ENCODE assay signal across 20 cellular contexts in genomic region chr4:174303687-174304086, GRCh38. TPM values are rescaled to one million over a fixed set of nuclear protein-coding genes. Genes with fewer than 3 reads are reported as not detected.
A peak's percentile ranks its signal among the peaks of the same experiment; 100 is the strongest.
DNase-seq lines count a peak whose midpoint lies in the region; ATAC-seq, FAIRE-seq and TF ChIP-seq lines count a peak whose summit lies in the region.
"Had no signal": no experiment of that assay in that cellular context is flagged by ENCODE, and none has a peak within 500 bp of the region (broad histone marks: within the 10 kb centered on the region; RNA-seq: fewer than 3 reads in every experiment).

No MANE protein-coding gene starts in this region.

- TF ChIP-seq CTCF in HepG2 (CRISPR knock-in tag; IDR thresholded peaks at IDR 0.05) (no peak), right lobe of liver (IDR thresholded peaks at IDR 0.05) (no peak), K562 (IDR thresholded peaks at IDR 0.05 in 2 of 3, conservative IDR thresholded peaks at IDR 0.05 in 1 of 3; ENCODE audit: insufficient read depth in 2 of 3, low read depth in 1 of 3, low read length in 3 of 3) (no peak)

- no peak for FAIRE-seq in HepG2 (lab: Jason Lieb, UNC)
- no peak for FAIRE-seq in K562 (lab: Jason Lieb, UNC)
- peak; percentile 68 for FAIRE-seq in small intestine (lab: Jason Lieb, UNC)
- FAIRE-seq: D721Med, GM12891, GM19239 had no signal

- in situ Hi-C loops in HepG2 (cut with HindIII; ENCODE audit: extremely low pct_ligation_motif_present, low pct_unique_long_range_greater_than_20kb): no loop called here
- in situ Hi-C loops in K562 (cut with MboI): no loop called here

- H3K4me2 ChIP-seq in HepG2 (ENCODE audit: low read depth, low read length): no peak overlapping the region
- H3K4me2 ChIP-seq in K562 (ENCODE audit: insufficient read depth, low read length): no peak overlapping the region
- H3K4me2 ChIP-seq: BLaER1 had no signal

- no peaks in the 10 kb centered on the region for H3K4me1 ChIP-seq in HepG2 (ENCODE audit: insufficient read depth, low read length)
- no peaks in the 10 kb centered on the region for H3K4me1 ChIP-seq in right lobe of liver
- no peaks in the 10 kb centered on the region for H3K4me1 ChIP-seq in K562 (replicated peaks in 1 of 2; ENCODE audit: control insufficient read depth in 2 of 2, insufficient read depth in 2 of 2, low read length in 2 of 2)
- no peaks in the 10 kb centered on the region for H3K4me1 ChIP-seq in small intestine (ENCODE audit: control insufficient read depth in 2 of 2, insufficient read depth in 1 of 2, low read depth in 1 of 2, low read length in 1 of 2)
- H3K4me1 ChIP-seq: BLaER1 had no signal

- BruUV-seq in HepG2 (replicated peaks; lab: Mats Ljungman, UMichigan): no TSS peak
- BruUV-seq in K562 (replicated peaks; lab: Mats Ljungman, UMichigan): no TSS peak

- POLR2A ChIA-PET in HepG2 (lab: Yijun Ruan, JAX): no interaction called here
- POLR2A ChIA-PET in K562 (lab: Yijun Ruan, JAX): no interaction called here

- intact Hi-C loops in HepG2 (cut with micrococcal nuclease; ENCODE audit: unreplicated experiment) (no loop called here), right lobe of liver (cut with DNase I) (no loop called here), K562 (cut with micrococcal nuclease) (no loop called here)

- TF ChIP-seq EP300 in HepG2 (IDR thresholded peaks at IDR 0.05; ENCODE audit: low read depth in 2 of 2, low read length in 2 of 2) (no peak), HepG2 (CRISPR knock-in tag; IDR thresholded peaks at IDR 0.05; ENCODE audit: borderline replicate concordance) (no peak), K562 (IDR thresholded peaks at IDR 0.05; ENCODE audit: low read length) (no peak)

- no peak for TF ChIP-seq POLR2A in HepG2 (IDR thresholded peaks at IDR 0.05; ENCODE audit: insufficient read depth in 1 of 2, low read depth in 2 of 2, low read length in 2 of 2)
- no peak for TF ChIP-seq POLR2A in right lobe of liver (IDR thresholded peaks at IDR 0.05)
- no peak for TF ChIP-seq POLR2A in K562 (conservative IDR thresholded peaks at IDR 0.05)

- TF ChIP-seq RAD21 in HepG2 (CRISPR knock-in tag; IDR thresholded peaks at IDR 0.05): no peak
- no peak for TF ChIP-seq RAD21 in K562 (CRISPR knock-in tag; conservative IDR thresholded peaks at IDR 0.05 in 1 of 2, IDR thresholded peaks at IDR 0.05 in 1 of 2)

- DNase-seq in HepG2 (ENCODE audit: low spot score) (no peak), right lobe of liver (no peak), K562 (ENCODE audit: extremely low read depth in 1 of 4, low spot score in 3 of 4) (no peak), small intestine (no peak), D341Med (ENCODE audit: low spot score) (no peak)
- DNase-seq: ACHN; BE2C; C1 segment of cervical spinal cord; CD4-positive, alpha-beta memory T cell; CD4-positive, CD25-positive, alpha-beta regulatory T cell; CD8-positive, alpha-beta memory T cell; COR-L47; DMS79 treated with DMSO at 0.1 percent for 48 hours; GF-D8 had no signal

- no peak overlapping the region for H2AFZ ChIP-seq in HepG2 (ENCODE audit: low read length)
- no peak overlapping the region for H2AFZ ChIP-seq in K562 (ENCODE audit: low read depth, low read length)

- H3K27ac ChIP-seq in HepG2 (ENCODE audit: extremely low read length, insufficient read depth, low read length): no peak overlapping the region
- no peak overlapping the region for H3K27ac ChIP-seq in right lobe of liver
- no peak overlapping the region for H3K27ac ChIP-seq in K562 (ENCODE audit: extremely low read depth, low read depth, low read length)
- H3K27ac ChIP-seq in small intestine (ENCODE audit: low read depth in 1 of 2, low read length in 1 of 2): no peak overlapping the region
- H3K27ac ChIP-seq: 22Rv1, BLaER1 had no signal

- H3K79me2 ChIP-seq in HepG2 (ENCODE audit: insufficient read depth, low read length) (no peaks in the 10 kb centered on the region), K562 (ENCODE audit: control insufficient read depth, insufficient read depth, low read length) (no peaks in the 10 kb centered on the region; the same call in 2 of the 3 replicates)

- H3K36me3 ChIP-seq in HepG2 (replicated peaks in 1 of 2; ENCODE audit: control insufficient read depth in 1 of 2, insufficient read depth in 2 of 2, low read length in 2 of 2): peaks cover 0 to 19% of the 10 kb centered on the region in 2 experiments; a peak in 2 of 5 replicates
- H3K36me3 ChIP-seq in right lobe of liver: peaks cover 0 to 6% (median under 1%) of the 10 kb centered on the region in 4 donors
- H3K36me3 ChIP-seq in K562 (ENCODE audit: control insufficient read depth, insufficient read depth, low read length): peaks cover 78% of the 10 kb centered on the region
- peaks cover 0 to 4% of the 10 kb centered on the region in 2 donors for H3K36me3 ChIP-seq in small intestine (ENCODE audit: control insufficient read depth in 2 of 2, insufficient read depth in 2 of 2, low read length in 2 of 2)

- H3K9me3 ChIP-seq in HepG2 (ENCODE audit: low read length) (no peaks in the 10 kb centered on the region), right lobe of liver (no peaks in the 10 kb centered on the region), K562 (replicated peaks; ENCODE audit: control insufficient read depth, insufficient read depth, low read depth, low read length) (no peaks in the 10 kb centered on the region), small intestine (ENCODE audit: control insufficient read depth, low read depth) (no peaks in the 10 kb centered on the region)
- H3K9me3 ChIP-seq: BE2C, BLaER1 had no signal

- WGBS in HepG2 (ENCODE audit: low lambda C conversion rate): 89% methylated on average over 1 of the region's 1 CpG
- WGBS in right lobe of liver (ENCODE audit: insufficient coverage, low coverage, low lambda C conversion rate, missing lambda C conversion rate): 75% methylated on average over 1 of the region's 1 CpG
- 94% methylated on average over 1 of the region's 1 CpG for WGBS in K562 (ENCODE audit: insufficient coverage, low coverage, missing lambda C conversion rate)
- 93 to 100% (median 100%) methylated on average over 1 of the region's 1 CpG for WGBS in small intestine, 3 donors

- H3K9ac ChIP-seq in HepG2 (ENCODE audit: insufficient read depth, low read depth, low read length) (no peak overlapping the region), K562 (ENCODE audit: insufficient read depth in 1 of 2, low read depth in 2 of 2, low read length in 2 of 2) (no peak overlapping the region)
- H3K9ac ChIP-seq: BLaER1 had no signal

- H3K27me3 ChIP-seq in HepG2 (ENCODE audit: control insufficient read depth in 1 of 2, insufficient read depth in 2 of 2, low read length in 2 of 2): no peaks in the 10 kb centered on the region
- H3K27me3 ChIP-seq in right lobe of liver: no peaks in the 10 kb centered on the region
- H3K27me3 ChIP-seq in K562 (ENCODE audit: control insufficient read depth in 2 of 2, insufficient read depth in 2 of 2, low read length in 2 of 2): no peaks in the 10 kb centered on the region
- no peaks in the 10 kb centered on the region for H3K27me3 ChIP-seq in small intestine (ENCODE audit: control insufficient read depth in 2 of 2, insufficient read depth in 2 of 2, low read length in 2 of 2)
- H3K27me3 ChIP-seq: BE2C, BLaER1 had no signal

- CTCF ChIA-PET in HepG2 (lab: Yijun Ruan, JAX; ENCODE audit: low intra/inter-chr PET ratio, low total read pairs): no interaction called here
- CTCF ChIA-PET in K562 (lab: Yijun Ruan, JAX; ENCODE audit: low intra/inter-chr PET ratio): no interaction called here

- H3K9me1 ChIP-seq in K562 (ENCODE audit: control insufficient read depth, insufficient read depth, low read length): no peaks in the 10 kb centered on the region

- H3K4me3 ChIP-seq in HepG2 (replicated peaks in 1 of 3; ENCODE audit: insufficient read depth in 1 of 3, low read depth in 2 of 3, low read length in 3 of 3) (no peak overlapping the region), right lobe of liver (no peak overlapping the region), K562 (no peak overlapping the region), small intestine (ENCODE audit: low read depth in 1 of 2, low read length in 2 of 2) (no peak overlapping the region)
- H3K4me3 ChIP-seq: BLaER1 had no signal

- ATAC-seq in HepG2: no peak
- no peak for ATAC-seq in right lobe of liver
- no peak for ATAC-seq in K562
- no peak for ATAC-seq in HG02885 (IDR thresholded peaks at IDR 0.05; ENCODE audit: poor library complexity, unreplicated experiment)

- H4K20me1 ChIP-seq in HepG2 (ENCODE audit: insufficient read depth, low read length) (no peaks in the 10 kb centered on the region), K562 (replicated peaks; ENCODE audit: control insufficient read depth, insufficient read depth, low read length) (no peaks in the 10 kb centered on the region)
- H4K20me1 ChIP-seq: BLaER1 had no signal

RNA-seq across cellular contexts. Expression of gene CEP44, which starts 20.0 kb away (rescaled TPM):
- total RNA-seq in HepG2 (2016; rRNA removed; fragmentation: Illumina TruSeq; extraction: Trizol) (11.9 and 13.3 TPM in 2 replicates), right lobe of liver (1 to 10 TPM; 3.8 to 9.9 (median 7.2) TPM), K562 (2014; rRNA removed) (20.4 and 24.4 TPM in 2 replicates), K562 (2014; rRNA removed; fragmentation: Illumina TruSeq; extraction: Trizol) (41.7 and 46.4 TPM in 2 replicates), K562 (2015; rRNA removed; fragmentation: Illumina TruSeq; extraction: Trizol) (24.8 and 28.2 TPM in 2 replicates), K562 (2021) (26.5 and 29.0 TPM in 2 replicates)
- total RNA-seq in HepG2 (2016; cell fraction: cytosol; rRNA removed; fragmentation: Illumina TruSeq; extraction: Trizol; ENCODE audit: low read depth): 1.4 and 2.3 TPM in 2 replicates
- 11.2 and 18.1 TPM in 2 replicates for total RNA-seq in HepG2 (2016; cell fraction: insoluble cytoplasmic fraction; rRNA removed; fragmentation: Illumina TruSeq; extraction: Trizol)
- total RNA-seq in HepG2 (2016; cell fraction: membrane; rRNA removed; fragmentation: Illumina TruSeq; extraction: Trizol): 3.9 and 5.3 TPM in 2 replicates
- 14.5 and 17.5 TPM in 2 replicates for total RNA-seq in HepG2 (2016; cell fraction: nucleus; rRNA removed; fragmentation: Illumina TruSeq; extraction: Trizol)
- polyA plus RNA-seq in HepG2 (2011; rRNA removed) (4.9 and 5.5 TPM in 2 replicates), K562 (2011; rRNA removed) (44.9 and 45.0 TPM in 2 replicates), K562 (2014; fragmentation: Illumina TruSeq; extraction: Trizol) (20.8 and 22.2 TPM in 2 replicates), K562 (2014; fragmentation: Nextera tagmentation; extraction: Ambion mirVana) (10 to 100 TPM; 19.6 to 23.3 TPM), K562 (2014; rRNA removed) (21.2 and 22.7 TPM in 2 replicates), small intestine (1 to 10 TPM; 4.1 to 6.0 (median 5.1) TPM)
- 1.9 and 3.0 TPM in 2 replicates for polyA plus RNA-seq in HepG2 (2011; cell fraction: cytosol; rRNA removed)
- 4.4 and 6.3 TPM in 2 replicates for polyA plus RNA-seq in HepG2 (2011; cell fraction: nucleus; rRNA removed)
- polyA plus RNA-seq in HepG2 (2012): 6.9 and 7.1 TPM in 2 replicates
- polyA plus RNA-seq in HepG2 (2016; cell fraction: cytosol; fragmentation: Illumina TruSeq; extraction: Trizol; ENCODE audit: low read depth): 0.22 and 0.40 TPM in 2 replicates
- polyA plus RNA-seq in HepG2 (2016; cell fraction: insoluble cytoplasmic fraction; fragmentation: Illumina TruSeq; extraction: Trizol; ENCODE audit: low read depth): 6.8 and 8.4 TPM in 2 replicates
- polyA plus RNA-seq in HepG2 (2016; cell fraction: membrane; fragmentation: Illumina TruSeq; extraction: Trizol; ENCODE audit: low read depth): 0.85 and 1.0 TPM in 2 replicates
- 12.3 and 12.9 TPM in 2 replicates for polyA plus RNA-seq in HepG2 (2016; cell fraction: nucleus; fragmentation: Illumina TruSeq; extraction: Trizol; ENCODE audit: insufficient read depth, low read depth)
- polyA minus RNA-seq in HepG2 (2011; rRNA and poly(A)+ RNA removed; ENCODE audit: low replicate concordance): 3.1 and 15.7 TPM in 2 replicates
- polyA minus RNA-seq in HepG2 (2011; cell fraction: cytosol; rRNA and poly(A)+ RNA removed): 5.1 and 5.7 TPM in 2 replicates
- 21.4 and 25.0 TPM in 2 replicates for polyA minus RNA-seq in HepG2 (2011; cell fraction: nucleus; rRNA and poly(A)+ RNA removed)
- 45.7 and 158 TPM in 2 replicates for total RNA-seq in K562 (2011; cell fraction: chromatin; rRNA removed; ENCODE audit: low replicate concordance)
- 20.2 and 28.8 TPM in 2 replicates for total RNA-seq in K562 (2011; cell fraction: nucleolus; rRNA removed)
- 45.3 and 70.8 TPM in 2 replicates for total RNA-seq in K562 (2011; cell fraction: nucleoplasm; rRNA removed)
- 4.9 and 14.6 TPM in 2 replicates for polyA plus RNA-seq in K562 (2011; cell fraction: cytosol; rRNA removed)
- polyA plus RNA-seq in K562 (2011; cell fraction: nucleus; rRNA removed): 33.4 and 51.6 TPM in 2 replicates
- polyA plus RNA-seq in K562 (2012): 18.7 and 19.6 TPM in 2 replicates
- polyA minus RNA-seq in K562 (2011; rRNA and poly(A)+ RNA removed): 40.8 and 52.1 TPM in 2 replicates
- 16.7 and 17.2 TPM in 2 replicates for polyA minus RNA-seq in K562 (2011; cell fraction: cytosol; rRNA and poly(A)+ RNA removed)
- polyA minus RNA-seq in K562 (2011; cell fraction: nucleus; rRNA and poly(A)+ RNA removed): 29.9 and 66.9 TPM in 2 replicates

RNA-seq across cellular contexts. Expression of gene FBXO8, which starts 20.2 kb away (rescaled TPM):
- 11.7 and 18.6 TPM in 2 replicates for total RNA-seq in HepG2 (2016; rRNA removed; fragmentation: Illumina TruSeq; extraction: Trizol)
- total RNA-seq in HepG2 (2016; cell fraction: cytosol; rRNA removed; fragmentation: Illumina TruSeq; extraction: Trizol; ENCODE audit: low read depth): 3.1 and 3.2 TPM in 2 replicates
- 10.9 and 16.2 TPM in 2 replicates for total RNA-seq in HepG2 (2016; cell fraction: insoluble cytoplasmic fraction; rRNA removed; fragmentation: Illumina TruSeq; extraction: Trizol)
- total RNA-seq in HepG2 (2016; cell fraction: membrane; rRNA removed; fragmentation: Illumina TruSeq; extraction: Trizol): 6.2 and 6.9 TPM in 2 replicates
- 6.1 and 7.7 TPM in 2 replicates for total RNA-seq in HepG2 (2016; cell fraction: nucleus; rRNA removed; fragmentation: Illumina TruSeq; extraction: Trizol)
- 11.0 and 15.2 TPM in 2 replicates for polyA plus RNA-seq in HepG2 (2011; rRNA removed)
- 9.2 and 11.0 TPM in 2 replicates for polyA plus RNA-seq in HepG2 (2011; cell fraction: cytosol; rRNA removed)
- polyA plus RNA-seq in HepG2 (2011; cell fraction: nucleus; rRNA removed): 4.2 and 4.3 TPM in 2 replicates
- polyA plus RNA-seq in HepG2 (2012): 8.7 and 10.7 TPM in 2 replicates
- 0.85 and 1.3 TPM in 2 replicates for polyA plus RNA-seq in HepG2 (2016; cell fraction: cytosol; fragmentation: Illumina TruSeq; extraction: Trizol; ENCODE audit: low read depth)
- 10.4 and 16.6 TPM in 2 replicates for polyA plus RNA-seq in HepG2 (2016; cell fraction: insoluble cytoplasmic fraction; fragmentation: Illumina TruSeq; extraction: Trizol; ENCODE audit: low read depth)
- polyA plus RNA-seq in HepG2 (2016; cell fraction: membrane; fragmentation: Illumina TruSeq; extraction: Trizol; ENCODE audit: low read depth): 2.1 and 2.8 TPM in 2 replicates
- 6.7 and 6.9 TPM in 2 replicates for polyA plus RNA-seq in HepG2 (2016; cell fraction: nucleus; fragmentation: Illumina TruSeq; extraction: Trizol; ENCODE audit: insufficient read depth, low read depth)
- 16.6 and 18.4 TPM in 2 replicates for polyA minus RNA-seq in HepG2 (2011; rRNA and poly(A)+ RNA removed; ENCODE audit: low replicate concordance)
- 7.9 and 8.5 TPM in 2 replicates for polyA minus RNA-seq in HepG2 (2011; cell fraction: cytosol; rRNA and poly(A)+ RNA removed)
- 31.1 and 34.4 TPM in 2 replicates for polyA minus RNA-seq in HepG2 (2011; cell fraction: nucleus; rRNA and poly(A)+ RNA removed)
- 10 to 100 TPM; 22.9 to 73.3 (median 29.3) TPM for total RNA-seq in right lobe of liver
- 13.0 and 14.3 TPM in 2 replicates for total RNA-seq in K562 (2011; cell fraction: chromatin; rRNA removed; ENCODE audit: low replicate concordance)
- total RNA-seq in K562 (2011; cell fraction: nucleolus; rRNA removed): 13.0 and 16.1 TPM in 2 replicates
- 11.9 and 12.5 TPM in 2 replicates for total RNA-seq in K562 (2011; cell fraction: nucleoplasm; rRNA removed)
- 12.6 and 14.2 TPM in 2 replicates for total RNA-seq in K562 (2014; rRNA removed)
- total RNA-seq in K562 (2014; rRNA removed; fragmentation: Illumina TruSeq; extraction: Trizol): 15.7 and 23.8 TPM in 2 replicates
- 11.5 and 12.9 TPM in 2 replicates for total RNA-seq in K562 (2015; rRNA removed; fragmentation: Illumina TruSeq; extraction: Trizol)
- total RNA-seq in K562 (2021): 14.8 and 16.5 TPM in 2 replicates
- polyA plus RNA-seq in K562 (2011; rRNA removed): 22.8 and 27.1 TPM in 2 replicates
- polyA plus RNA-seq in K562 (2011; cell fraction: cytosol; rRNA removed): 8.2 and 13.6 TPM in 2 replicates
- 6.4 and 11.4 TPM in 2 replicates for polyA plus RNA-seq in K562 (2011; cell fraction: nucleus; rRNA removed)
- polyA plus RNA-seq in K562 (2012): 10.8 and 14.4 TPM in 2 replicates
- 12.8 and 13.5 TPM in 2 replicates for polyA plus RNA-seq in K562 (2014; fragmentation: Illumina TruSeq; extraction: Trizol)
- polyA plus RNA-seq in K562 (2014; fragmentation: Nextera tagmentation; extraction: Ambion mirVana): 10 to 100 TPM; 24.3 to 24.4 TPM
- polyA plus RNA-seq in K562 (2014; rRNA removed): 11.9 and 13.1 TPM in 2 replicates
- 26.9 and 30.0 TPM in 2 replicates for polyA minus RNA-seq in K562 (2011; rRNA and poly(A)+ RNA removed)
- polyA minus RNA-seq in K562 (2011; cell fraction: cytosol; rRNA and poly(A)+ RNA removed): 10.4 and 12.8 TPM in 2 replicates
- 24.5 and 42.5 TPM in 2 replicates for polyA minus RNA-seq in K562 (2011; cell fraction: nucleus; rRNA and poly(A)+ RNA removed)
- polyA plus RNA-seq in small intestine: 10 to 100 TPM; 14.5 to 25.5 (median 23.5) TPM

Comparison
In these comparisons a context has a peak if more than half of its experiments do, and no peak if none do; other contexts are left out.
1. Of the 241 proteins assayed by ChIP-seq in both HepG2 and K562: peak only in HepG2: none; only in K562: none; in both: MAFF and MAFK; in neither: 239.